In the genomic region with DNA sequence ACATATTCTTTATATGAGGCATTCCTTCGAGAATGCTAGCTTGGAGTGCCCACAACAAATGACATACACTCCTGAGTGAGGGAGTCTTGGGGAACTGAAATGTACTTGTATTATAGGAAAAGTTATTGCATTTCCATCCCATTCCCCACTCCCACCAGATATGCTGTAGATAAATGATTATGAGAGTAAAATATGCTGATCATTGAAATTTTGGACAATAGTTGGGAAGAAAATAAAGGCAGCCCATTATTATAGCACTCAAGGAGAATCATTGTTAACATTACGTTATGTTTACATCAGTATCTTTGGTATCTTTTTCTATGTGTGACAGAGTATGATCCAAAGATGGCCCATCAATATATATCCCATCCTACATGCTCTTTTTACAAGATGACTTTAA, we compare ENCODE assay signal across 1 cellular context.
TF ChIP-seq lines count a peak whose summit lies in the region.

No MANE protein-coding gene starts in this region.

TF ChIP-seq in K562, 482 proteins besides CTCF, POLR2A, EP300 and RAD21 (continued from another document):
- TF ChIP-seq LARP7 (IDR thresholded peaks at IDR 0.05), result no peak
- no peak for TF ChIP-seq MEF2A (IDR thresholded peaks at IDR 0.05; ENCODE audit: control insufficient read depth, low read depth, low read length)
- peak; percentile 22; the same call in 1 of the 2 replicates for TF ChIP-seq C11orf30 (IDR thresholded peaks at IDR 0.05; ENCODE audit: low read depth)
- TF ChIP-seq, protein P1, sequence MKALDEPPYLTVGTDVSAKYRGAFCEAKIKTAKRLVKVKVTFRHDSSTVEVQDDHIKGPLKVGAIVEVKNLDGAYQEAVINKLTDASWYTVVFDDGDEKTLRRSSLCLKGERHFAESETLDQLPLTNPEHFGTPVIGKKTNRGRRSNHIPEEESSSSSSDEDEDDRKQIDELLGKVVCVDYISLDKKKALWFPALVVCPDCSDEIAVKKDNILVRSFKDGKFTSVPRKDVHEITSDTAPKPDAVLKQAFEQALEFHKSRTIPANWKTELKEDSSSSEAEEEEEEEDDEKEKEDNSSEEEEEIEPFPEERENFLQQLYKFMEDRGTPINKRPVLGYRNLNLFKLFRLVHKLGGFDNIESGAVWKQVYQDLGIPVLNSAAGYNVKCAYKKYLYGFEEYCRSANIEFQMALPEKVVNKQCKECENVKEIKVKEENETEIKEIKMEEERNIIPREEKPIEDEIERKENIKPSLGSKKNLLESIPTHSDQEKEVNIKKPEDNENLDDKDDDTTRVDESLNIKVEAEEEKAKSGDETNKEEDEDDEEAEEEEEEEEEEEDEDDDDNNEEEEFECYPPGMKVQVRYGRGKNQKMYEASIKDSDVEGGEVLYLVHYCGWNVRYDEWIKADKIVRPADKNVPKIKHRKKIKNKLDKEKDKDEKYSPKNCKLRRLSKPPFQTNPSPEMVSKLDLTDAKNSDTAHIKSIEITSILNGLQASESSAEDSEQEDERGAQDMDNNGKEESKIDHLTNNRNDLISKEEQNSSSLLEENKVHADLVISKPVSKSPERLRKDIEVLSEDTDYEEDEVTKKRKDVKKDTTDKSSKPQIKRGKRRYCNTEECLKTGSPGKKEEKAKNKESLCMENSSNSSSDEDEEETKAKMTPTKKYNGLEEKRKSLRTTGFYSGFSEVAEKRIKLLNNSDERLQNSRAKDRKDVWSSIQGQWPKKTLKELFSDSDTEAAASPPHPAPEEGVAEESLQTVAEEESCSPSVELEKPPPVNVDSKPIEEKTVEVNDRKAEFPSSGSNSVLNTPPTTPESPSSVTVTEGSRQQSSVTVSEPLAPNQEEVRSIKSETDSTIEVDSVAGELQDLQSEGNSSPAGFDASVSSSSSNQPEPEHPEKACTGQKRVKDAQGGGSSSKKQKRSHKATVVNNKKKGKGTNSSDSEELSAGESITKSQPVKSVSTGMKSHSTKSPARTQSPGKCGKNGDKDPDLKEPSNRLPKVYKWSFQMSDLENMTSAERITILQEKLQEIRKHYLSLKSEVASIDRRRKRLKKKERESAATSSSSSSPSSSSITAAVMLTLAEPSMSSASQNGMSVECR (CRISPR knock-in tag; IDR thresholded peaks at IDR 0.05), result no peak
- no peak for TF ChIP-seq KAT8 (IDR thresholded peaks at IDR 0.05; ENCODE audit: low read depth)
- no peak for TF ChIP-seq GABPA (tag; conservative IDR thresholded peaks at IDR 0.05; ENCODE audit: low read depth)
- no peak for TF ChIP-seq NR1H2 (CRISPR knock-in tag; IDR thresholded peaks at IDR 0.05)
- TF ChIP-seq HMGN3 (IDR thresholded peaks at IDR 0.05; ENCODE audit: borderline replicate concordance, extremely low read depth, insufficient read length, low read depth, low read length), result no peak
- TF ChIP-seq NR2C2 (CRISPR knock-in tag; IDR thresholded peaks at IDR 0.05), result no peak
- no peak for TF ChIP-seq NR2C2 (tag; IDR thresholded peaks at IDR 0.05)
